ENCODE assay signal across 8 cellular contexts in the genomic region with DNA sequence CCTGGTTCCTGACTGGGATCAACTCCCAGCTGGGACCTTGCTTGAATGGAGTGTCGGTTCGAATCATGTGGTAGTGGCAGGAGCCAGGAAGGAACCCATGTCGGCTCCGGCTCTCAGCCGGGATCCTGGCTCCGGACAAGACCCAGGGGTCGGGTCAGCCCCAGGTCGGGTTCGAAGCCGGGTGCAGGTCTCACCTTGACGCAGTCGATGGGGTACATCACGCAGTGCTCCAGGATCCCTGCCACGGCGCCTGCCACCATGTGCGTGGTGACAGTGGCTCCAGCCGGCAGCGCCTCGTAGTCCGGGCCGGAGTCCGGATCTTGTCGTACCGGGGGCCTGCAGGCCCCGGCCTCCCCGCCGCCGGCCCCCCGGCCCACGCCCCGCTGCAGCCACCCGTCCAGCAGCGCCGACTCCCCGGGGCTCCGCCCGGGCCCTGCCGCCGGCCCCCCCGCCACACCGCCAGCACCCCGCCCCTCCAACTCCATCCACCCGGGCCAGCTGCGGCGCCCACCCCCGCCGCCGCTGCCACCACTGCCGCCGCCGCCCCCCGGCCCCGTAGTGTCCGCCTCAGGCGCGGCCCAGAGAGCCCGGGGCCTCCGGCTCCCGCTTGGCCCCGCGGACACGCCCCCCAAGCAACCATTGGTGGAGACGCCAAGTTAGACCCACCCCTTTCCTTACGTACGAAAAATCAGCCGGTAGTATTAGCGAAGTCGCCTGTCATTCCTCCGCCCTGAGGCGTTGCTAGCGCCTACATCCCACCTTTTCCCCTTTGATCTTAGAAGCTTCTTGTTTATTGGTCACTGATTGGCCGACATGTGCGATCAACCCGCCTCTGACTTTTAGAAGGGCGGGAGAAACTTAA. TPM values are rescaled to one million over a fixed set of nuclear protein-coding genes. Genes with fewer than 3 reads are reported as not detected.
DNase-seq lines count a peak whose midpoint lies in the region; ATAC-seq and TF ChIP-seq lines count a peak whose summit lies in the region.

A gene with protein sequence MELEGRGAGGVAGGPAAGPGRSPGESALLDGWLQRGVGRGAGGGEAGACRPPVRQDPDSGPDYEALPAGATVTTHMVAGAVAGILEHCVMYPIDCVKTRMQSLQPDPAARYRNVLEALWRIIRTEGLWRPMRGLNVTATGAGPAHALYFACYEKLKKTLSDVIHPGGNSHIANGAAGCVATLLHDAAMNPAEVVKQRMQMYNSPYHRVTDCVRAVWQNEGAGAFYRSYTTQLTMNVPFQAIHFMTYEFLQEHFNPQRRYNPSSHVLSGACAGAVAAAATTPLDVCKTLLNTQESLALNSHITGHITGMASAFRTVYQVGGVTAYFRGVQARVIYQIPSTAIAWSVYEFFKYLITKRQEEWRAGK (minus strand): TSS at position 589 of the 862 bp plus-strand sequence. CDS start 104 bp downstream, at position 485.

- DNase-seq in Caki2 (ENCODE audit: low read depth) (peak; percentile 100), GOT3 (lab: John Stamatoyannopoulos, UW) (peak; percentile 92), MM.1S (peak; percentile 100), SJSA1 (ENCODE audit: low read depth in 1 of 2, low spot score in 2 of 2) (peak in 1 of 2 experiments; percentile 98), globus pallidus (ENCODE audit: low spot score) (peak; percentile 100), non-pigmented ciliary epithelial cell (ENCODE audit: low read depth) (peak; percentile 100), suprapubic skin (ENCODE audit: low spot score in 2 of 2) (peak; percentile 96 to 97)
- peak; percentile 90 to 95 for DNase-seq in activated naive CD4-positive, alpha-beta T cell treated with anti-CD3 and anti-CD28 coated beads, Interleukin-2, amount 50 U/mL, for 72 hours (ENCODE audit: low spot score in 2 of 2)

- in situ Hi-C loops in Caki2 (cut with HindIII; ENCODE audit: low pct_unique_long_range_greater_than_20kb, low sequenced_read_pairs), result loop anchor here (25.0 kb wide), 1 partner anchor 183 kb away; a partner anchor contains a TSS

- no peaks in the 10 kb centered on the region for H3K9me3 Mint-ChIP-seq in activated naive CD4-positive, alpha-beta T cell treated with anti-CD3 and anti-CD28 coated beads, Interleukin-2, amount 50 U/mL, for 72 hours

- H3K27ac Mint-ChIP-seq in activated naive CD4-positive, alpha-beta T cell treated with anti-CD3 and anti-CD28 coated beads, Interleukin-2, amount 50 U/mL, for 72 hours, result peak within 1 kb of the TSS; percentile 81 to 95

- H3K4me2 ChIP-seq in MM.1S (ENCODE audit: low read depth, low read length), result peak within 1 kb of the TSS; percentile 94

- peak within 1 kb of the TSS; percentile 98 for H3K4me3 ChIP-seq in MM.1S (ENCODE audit: low read length)
- H3K4me3 ChIP-seq in SJSA1, result peak within 1 kb of the TSS; percentile 63
- peak within 1 kb of the TSS; percentile 94 for H3K4me3 ChIP-seq in suprapubic skin

- H3K36me3 Mint-ChIP-seq in activated naive CD4-positive, alpha-beta T cell treated with anti-CD3 and anti-CD28 coated beads, Interleukin-2, amount 50 U/mL, for 72 hours, result peaks cover 12 to 19% of the 10 kb centered on the region in 2 donors

- H3K27ac ChIP-seq in MM.1S (ENCODE audit: low read length), result peak within 1 kb of the TSS; percentile 94
- H3K27ac ChIP-seq in SJSA1, result peak within 1 kb of the TSS; percentile 97
- H3K27ac ChIP-seq in suprapubic skin, result peak within 1 kb of the TSS; percentile 98

- TF ChIP-seq EP300 in suprapubic skin (IDR thresholded peaks at IDR 0.05), result no peak

- H3K36me3 ChIP-seq in MM.1S (replicated peaks; ENCODE audit: insufficient read depth, low read length) (no peaks in the 10 kb centered on the region), SJSA1 (peaks cover 39% of the 10 kb centered on the region), suprapubic skin (peaks cover 2% of the 10 kb centered on the region)

- no peak for TF ChIP-seq POLR2A in suprapubic skin (IDR thresholded peaks at IDR 0.05)

- H3K79me2 ChIP-seq in MM.1S (ENCODE audit: low read length), result peaks cover 47% of the 10 kb centered on the region

- H3F3A ChIP-seq in MM.1S (ENCODE audit: insufficient read depth, low read length), result peaks cover 30% of the 10 kb centered on the region

- peaks cover 9% of the 10 kb centered on the region; the same call in 1 of the 2 replicates for H4K20me1 ChIP-seq in MM.1S (ENCODE audit: insufficient read depth, low read length)

- peak; percentile 81 for ATAC-seq in activated naive CD4-positive, alpha-beta T cell treated with anti-CD3 and anti-CD28 coated beads, Interleukin-2, amount 50 U/mL, for 72 hours

- H3K4me1 ChIP-seq in MM.1S (ENCODE audit: low read length), result peaks cover 14% of the 10 kb centered on the region
- peaks cover 18% of the 10 kb centered on the region for H3K4me1 ChIP-seq in SJSA1 (replicated peaks)
- H3K4me1 ChIP-seq in suprapubic skin, result peaks cover 47% of the 10 kb centered on the region

- H3K27me3 ChIP-seq in MM.1S (replicated peaks; ENCODE audit: insufficient read depth, low read length) (no peaks in the 10 kb centered on the region), SJSA1 (replicated peaks) (no peaks in the 10 kb centered on the region), suprapubic skin (no peaks in the 10 kb centered on the region)

- H3K9ac ChIP-seq in MM.1S (ENCODE audit: low read length), result peak within 1 kb of the TSS; percentile 94

- H3K9me3 ChIP-seq in MM.1S (replicated peaks; ENCODE audit: insufficient read depth, low read length) (no peaks in the 10 kb centered on the region), SJSA1 (replicated peaks) (no peaks in the 10 kb centered on the region; the same call in 1 of the 2 replicates), suprapubic skin (no peaks in the 10 kb centered on the region)

- WGBS in suprapubic skin, result 0% methylated on average over 12 of the region's 75 CpGs

- TF ChIP-seq CTCF in MM.1S (IDR thresholded peaks at IDR 0.05; ENCODE audit: low read length) (no peak), suprapubic skin (IDR thresholded peaks at IDR 0.05) (no peak)

- no peaks in the 10 kb centered on the region for H3K9me2 ChIP-seq in MM.1S (replicated peaks; ENCODE audit: insufficient read depth, low read length)

- peak within 1 kb of the TSS; percentile 91 for H2AFZ ChIP-seq in MM.1S (ENCODE audit: low read length)

RNA-seq across cellular contexts. Expression of the gene that starts here (rescaled TPM):
- 21.4 and 26.6 TPM in 2 replicates for total RNA-seq in Caki2 (2014; rRNA removed; shearing (Covaris generic); ENCODE audit: low replicate concordance)
- total RNA-seq in SJSA1 (2014; rRNA removed; shearing (Covaris generic)), result 16.9 and 20.7 TPM in 2 replicates
- 10 to 100 TPM; 68.6 to 75.0 TPM for total RNA-seq in activated naive CD4-positive, alpha-beta T cell treated with anti-CD3 and anti-CD28 coated beads, Interleukin-2, amount 50 U/mL, for 72 hours
- total RNA-seq in suprapubic skin, result 10 to 100 TPM; 37.0 to 69.4 (median 42.2) TPM
